Comparison of ENCODE assay signal across 14 cellular contexts in the genomic region with DNA sequence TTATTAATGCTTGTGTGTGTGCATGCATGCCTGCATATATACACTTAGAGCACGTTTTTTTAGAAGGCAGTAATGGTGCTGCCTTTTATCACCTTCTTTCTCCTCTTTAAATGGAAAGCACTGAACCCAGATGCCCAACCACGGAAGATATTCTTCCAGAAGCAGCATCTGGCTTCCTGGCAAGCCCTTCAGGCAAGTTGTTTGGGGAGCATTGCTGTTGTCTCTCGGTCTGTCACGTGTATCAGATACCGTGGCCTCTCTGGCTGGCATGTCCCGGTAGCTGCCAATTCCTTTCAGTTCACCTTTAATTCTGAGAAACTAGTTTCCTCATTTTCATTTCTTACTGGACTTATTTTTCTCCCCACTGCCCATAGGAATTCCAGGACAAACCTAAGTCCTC.
A peak's percentile ranks its signal among the peaks of the same experiment; 100 is the strongest.
DNase-seq lines count a peak whose midpoint lies in the region; ATAC-seq and TF ChIP-seq lines count a peak whose summit lies in the region.
"Had no signal": no experiment of that assay in that cellular context is flagged by ENCODE, and none has a peak within 500 bp of the region (broad histone marks: within the 10 kb centered on the region; RNA-seq: fewer than 3 reads in every experiment).

No MANE protein-coding gene starts in this region.

- no peak overlapping the region for H3K27ac ChIP-seq in GM23338 (ENCODE audit: low read depth)
- H3K27ac ChIP-seq in subcutaneous abdominal adipose tissue (ENCODE audit: low read depth, low read length): no peak overlapping the region
- no peak overlapping the region for H3K27ac ChIP-seq in sigmoid colon
- H3K27ac ChIP-seq: psoas muscle had no signal

- TF ChIP-seq POLR2A in lower leg skin (IDR thresholded peaks at IDR 0.05): no peak
- TF ChIP-seq POLR2A in sigmoid colon (IDR thresholded peaks at IDR 0.05): no peak

- no peaks in the 10 kb centered on the region for H4K20me1 ChIP-seq in GM23338 (replicated peaks; ENCODE audit: insufficient read depth)

- no peak overlapping the region for H3K4me3 ChIP-seq in GM23338
- peak overlapping the region in 3 of 5 donors; percentile 10 to 45 (median 37) for H3K4me3 ChIP-seq in subcutaneous abdominal adipose tissue (ENCODE audit: low read depth in 1 of 5, low read length in 5 of 5)
- no peak overlapping the region for H3K4me3 ChIP-seq in lower leg skin (ENCODE audit: low read depth, poor library complexity, severe bottlenecking)
- H3K4me3 ChIP-seq in sigmoid colon: no peak overlapping the region
- H3K4me3 ChIP-seq: psoas muscle had no signal

- H3K9me2 ChIP-seq in GM23338 (ENCODE audit: insufficient read depth): no peaks in the 10 kb centered on the region

- H3K4me3 Mint-ChIP-seq in GM23338 (no peak overlapping the region), T-helper 17 cell (peak overlapping the region; percentile 37)
- H3K4me3 Mint-ChIP-seq: stimulated activated naive CD8-positive, alpha-beta T cell treated with anti-CD3 and anti-CD28 coated beads, Interleukin-15, Interleukin-2, amounts not matched to agents 100 ng/mL and 50 ng/mL, for 24 hours had no signal

- H3K79me2 ChIP-seq in GM23338 (replicated peaks; ENCODE audit: insufficient read depth): no peaks in the 10 kb centered on the region

- no peaks in the 10 kb centered on the region for H3K36me3 ChIP-seq in GM23338 (ENCODE audit: insufficient read depth)
- no peaks in the 10 kb centered on the region for H3K36me3 ChIP-seq in subcutaneous abdominal adipose tissue (ENCODE audit: control insufficient read depth in 5 of 5, insufficient read depth in 5 of 5, low read length in 5 of 5)
- H3K36me3 ChIP-seq in sigmoid colon: no peaks in the 10 kb centered on the region

- H3K27me3 ChIP-seq in GM23338 (ENCODE audit: insufficient read depth) (no peaks in the 10 kb centered on the region), subcutaneous abdominal adipose tissue (ENCODE audit: control insufficient read depth in 5 of 5, insufficient read depth in 4 of 5, low read length in 5 of 5) (no peaks in the 10 kb centered on the region), sigmoid colon (no peaks in the 10 kb centered on the region)

- no peak overlapping the region for H3K4me2 ChIP-seq in GM23338

- ATAC-seq in GM23338 (no peak), T-helper 17 cell (no peak), GM21528 (IDR thresholded peaks at IDR 0.05; ENCODE audit: low FRiP score, unreplicated experiment) (no peak)
- ATAC-seq: psoas muscle had no signal

- TF ChIP-seq CTCF in GM23338 (conservative IDR thresholded peaks at IDR 0.05; ENCODE audit: low read depth in 2 of 2) (no peak), lower leg skin (IDR thresholded peaks at IDR 0.05) (no peak), sigmoid colon (IDR thresholded peaks at IDR 0.05) (no peak)

- peaks cover 9% of the 10 kb centered on the region for H3K4me1 Mint-ChIP-seq in GM23338
- H3K4me1 Mint-ChIP-seq in T-helper 17 cell: peaks cover 36% of the 10 kb centered on the region

- no peaks in the 10 kb centered on the region for H3K9me3 ChIP-seq in T-helper 17 cell (ENCODE audit: control insufficient read depth, low read length, poor library complexity, severe bottlenecking)
- peaks cover 0 to 2% (median 0%) of the 10 kb centered on the region in 5 donors for H3K9me3 ChIP-seq in subcutaneous abdominal adipose tissue (ENCODE audit: control insufficient read depth in 5 of 5, low read length in 5 of 5)
- no peaks in the 10 kb centered on the region for H3K9me3 ChIP-seq in sigmoid colon
- H3K9me3 ChIP-seq: psoas muscle had no signal

- TF ChIP-seq EP300 in sigmoid colon (IDR thresholded peaks at IDR 0.05): no peak

- H3K4me1 ChIP-seq in GM23338 (ENCODE audit: insufficient read depth): no peaks in the 10 kb centered on the region
- H3K4me1 ChIP-seq in subcutaneous abdominal adipose tissue (ENCODE audit: control insufficient read depth in 5 of 5, insufficient read depth in 5 of 5, low read length in 5 of 5): peaks cover 0 to 11% (median 4%) of the 10 kb centered on the region in 5 donors
- peaks cover 0 to 12% (median 8%) of the 10 kb centered on the region in 4 donors for H3K4me1 ChIP-seq in sigmoid colon
- H3K4me1 ChIP-seq: psoas muscle had no signal

- H3K9ac ChIP-seq in subcutaneous abdominal adipose tissue (ENCODE audit: low read length in 5 of 5): no peak overlapping the region

- intact Hi-C loops in lower leg skin (cut with DNase I; ENCODE audit: low total_unique reads): no loop called here
- intact Hi-C loops in sigmoid colon (cut with DNase I): no loop called here

- WGBS in lower leg skin, 2 donors: 21 to 35% methylated on average over 6 of the region's 6 CpGs
- 67 to 70% methylated on average over 6 of the region's 6 CpGs for WGBS in sigmoid colon, 2 donors

- H3K9me3 Mint-ChIP-seq in GM23338: peaks cover 14% of the 10 kb centered on the region

- H3K27ac Mint-ChIP-seq in GM23338 (no peak overlapping the region), T-helper 17 cell (peak overlapping the region; percentile 72)
- H3K27ac Mint-ChIP-seq: stimulated activated naive CD8-positive, alpha-beta T cell treated with anti-CD3 and anti-CD28 coated beads, Interleukin-15, Interleukin-2, amounts not matched to agents 100 ng/mL and 50 ng/mL, for 24 hours had no signal

- peaks cover 2% of the 10 kb centered on the region for H3K27me3 Mint-ChIP-seq in GM23338 (ENCODE audit: insufficient read depth, low read depth, poor library complexity)
- no peaks in the 10 kb centered on the region for H3K27me3 Mint-ChIP-seq in T-helper 17 cell
- H3K27me3 Mint-ChIP-seq: stimulated activated naive CD8-positive, alpha-beta T cell treated with anti-CD3 and anti-CD28 coated beads, Interleukin-15, Interleukin-2, amounts not matched to agents 100 ng/mL and 50 ng/mL, for 24 hours had no signal

- no peak for DNase-seq in GM23338 (ENCODE audit: low spot score)
- DNase-seq in T-helper 17 cell: no peak
- peak; percentile 3 for DNase-seq in globus pallidus (ENCODE audit: low spot score)
- DNase-seq in lower leg skin (ENCODE audit: low spot score in 2 of 2): no peak
- no peak for DNase-seq in sigmoid colon
- DNase-seq: cerebellar nuclear complex; erythroblast; NCI-H774; psoas muscle; SHP77; stimulated activated CD4-positive, alpha-beta T cell treated with anti-CD3 and anti-CD28 coated beads, Interleukin-4, amount 100 ng/mL, for 4 hours had no signal

- H2AFZ ChIP-seq in GM23338: peak overlapping the region; percentile 69; the same call in 1 of the 2 replicates

- peaks cover 16% of the 10 kb centered on the region; the same call in 2 of the 3 replicates for H3K36me3 Mint-ChIP-seq in GM23338 (ENCODE audit: low read depth)
- H3K36me3 Mint-ChIP-seq in T-helper 17 cell (ENCODE audit: low read depth): peaks cover 17% of the 10 kb centered on the region

- no peaks in the 10 kb centered on the region for H3F3A ChIP-seq in GM23338 (replicated peaks; ENCODE audit: low read depth)

TF ChIP-seq in GM23338, 12 proteins besides CTCF, POLR2A, EP300 and RAD21:
- TF ChIP-seq, protein P1, sequence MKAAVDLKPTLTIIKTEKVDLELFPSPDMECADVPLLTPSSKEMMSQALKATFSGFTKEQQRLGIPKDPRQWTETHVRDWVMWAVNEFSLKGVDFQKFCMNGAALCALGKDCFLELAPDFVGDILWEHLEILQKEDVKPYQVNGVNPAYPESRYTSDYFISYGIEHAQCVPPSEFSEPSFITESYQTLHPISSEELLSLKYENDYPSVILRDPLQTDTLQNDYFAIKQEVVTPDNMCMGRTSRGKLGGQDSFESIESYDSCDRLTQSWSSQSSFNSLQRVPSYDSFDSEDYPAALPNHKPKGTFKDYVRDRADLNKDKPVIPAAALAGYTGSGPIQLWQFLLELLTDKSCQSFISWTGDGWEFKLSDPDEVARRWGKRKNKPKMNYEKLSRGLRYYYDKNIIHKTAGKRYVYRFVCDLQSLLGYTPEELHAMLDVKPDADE (IDR thresholded peaks at IDR 0.05): no peak
- no peak for TF ChIP-seq EZH2 (IDR thresholded peaks at IDR 0.05; ENCODE audit: low read depth, unreplicated experiment)
- no peak for TF ChIP-seq STAT1 (IDR thresholded peaks at IDR 0.05; ENCODE audit: unreplicated experiment)
- no peak for TF ChIP-seq ZNF331 (CRISPR knock-in tag; IDR thresholded peaks at IDR 0.05; ENCODE audit: low read depth)
- no peak for TF ChIP-seq JUNB (IDR thresholded peaks at IDR 0.05; ENCODE audit: unreplicated experiment)
- TF ChIP-seq ZNF114 (CRISPR knock-in tag; IDR thresholded peaks at IDR 0.05): no peak

Comparison
In these comparisons a context has a peak if more than half of its experiments do, and no peak if none do; other contexts are left out.
1. H3K4me3 ChIP-seq: peak in subcutaneous abdominal adipose tissue (3 of 5); none in GM23338 (single experiment), lower leg skin (single experiment) and sigmoid colon (0 of 4).